Comparison of ENCODE assay signal across 20 cellular contexts in genomic region chr4:139525414-139525813, GRCh38. TPM values are rescaled to one million over a fixed set of nuclear protein-coding genes. Genes with fewer than 3 reads are reported as not detected.
DNase-seq lines count a peak whose midpoint lies in the region; ATAC-seq and TF ChIP-seq lines count a peak whose summit lies in the region.
"Had no signal": no experiment of that assay in that cellular context is flagged by ENCODE, and none has a peak within 500 bp of the region (broad histone marks: within the 10 kb centered on the region; RNA-seq: fewer than 3 reads in every experiment).

No MANE protein-coding gene starts in this region.

- peak overlapping the region; percentile 42 to 76 (median 60) for H3K4me3 Mint-ChIP-seq in immature natural killer cell
- H3K4me3 Mint-ChIP-seq: activated T-helper 17 cell treated with anti-CD3 and anti-CD28 coated beads, Interleukin-2, amount 50 U/mL, for 72 hours; naive B cell; WTC11 had no signal

- H3K27me3 Mint-ChIP-seq in immature natural killer cell (ENCODE audit: low read depth in 3 of 3) = peaks cover 0 to 1% (median 0%) of the 10 kb centered on the region in 3 donors
- H3K27me3 Mint-ChIP-seq: activated T-helper 17 cell treated with anti-CD3 and anti-CD28 coated beads, Interleukin-2, amount 50 U/mL, for 72 hours; naive B cell; progenitor cell of endocrine pancreas had no signal

- H3K9me3 Mint-ChIP-seq in immature natural killer cell = no peaks in the 10 kb centered on the region
- H3K9me3 Mint-ChIP-seq: activated T-helper 17 cell treated with anti-CD3 and anti-CD28 coated beads, Interleukin-2, amount 50 U/mL, for 72 hours; naive B cell; WTC11 had no signal

- intact Hi-C loops in heart right ventricle (cut with DNase I) = no loop called here

- H3K9me3 ChIP-seq in heart right ventricle = no peaks in the 10 kb centered on the region
- H3K9me3 ChIP-seq in SJCRH30 (replicated peaks) = no peaks in the 10 kb centered on the region
- H3K9me3 ChIP-seq: thoracic aorta had no signal

- H3K4me1 ChIP-seq in heart right ventricle (peaks cover 0 to 34% (median 3%) of the 10 kb centered on the region in 9 donors), SJCRH30 (peaks cover 10% of the 10 kb centered on the region)

- H3K36me3 Mint-ChIP-seq in immature natural killer cell = no peaks in the 10 kb centered on the region

- no peak for TF ChIP-seq CTCF in heart right ventricle (IDR thresholded peaks at IDR 0.05)

- ATAC-seq in GM18498 (IDR thresholded peaks at IDR 0.05; ENCODE audit: unreplicated experiment) = peak; percentile 41
- ATAC-seq in GM21390 (IDR thresholded peaks at IDR 0.05; ENCODE audit: unreplicated experiment) = peak; percentile 29
- peak; percentile 38 for ATAC-seq in HG03342 (IDR thresholded peaks at IDR 0.05; ENCODE audit: unreplicated experiment)
- ATAC-seq in GM19467 (IDR thresholded peaks at IDR 0.05; ENCODE audit: unreplicated experiment) = no peak
- no peak for ATAC-seq in heart right ventricle
- ATAC-seq: activated T-helper 17 cell treated with anti-CD3 and anti-CD28 coated beads, Interleukin-2, amount 50 U/mL, for 72 hours; WTC11 had no signal

- peaks cover 51 to 52% of the 10 kb centered on the region in 2 donors for H3K4me1 Mint-ChIP-seq in immature natural killer cell
- H3K4me1 Mint-ChIP-seq: WTC11 had no signal

- WGBS in heart right ventricle, 2 donors = 43 to 46% methylated on average over 2 of the region's 2 CpGs

- DNase-seq in immature natural killer cell (peak; percentile 13 to 29 (median 27)), heart right ventricle (no peak), SJCRH30 (no peak)
- DNase-seq: central memory CD4-positive, alpha-beta T cell; effector CD4-positive, alpha-beta T cell; GM23248; naive B cell; NCI-H1694 treated with DMSO at 0.1 percent for 48 hours; NCI-H446 treated with DMSO at 0.1 percent for 48 hours; Right ventricle myocardium superior had no signal

- H3K4me3 ChIP-seq in heart right ventricle (no peak overlapping the region), SJCRH30 (no peak overlapping the region)
- H3K4me3 ChIP-seq: GM23248, lung, skin epidermis, thoracic aorta had no signal

- H3K36me3 ChIP-seq in heart right ventricle = peaks cover 0 to 96% (median 45%) of the 10 kb centered on the region in 9 donors
- H3K36me3 ChIP-seq in SJCRH30 = peaks cover 34% of the 10 kb centered on the region

- H3K27me3 ChIP-seq in heart right ventricle = no peaks in the 10 kb centered on the region
- no peaks in the 10 kb centered on the region for H3K27me3 ChIP-seq in SJCRH30

- peak overlapping the region in 5 of 6 donors; percentile 1 to 85 (median 7) for H3K27ac Mint-ChIP-seq in immature natural killer cell
- H3K27ac Mint-ChIP-seq: activated T-helper 17 cell treated with anti-CD3 and anti-CD28 coated beads, Interleukin-2, amount 50 U/mL, for 72 hours; progenitor cell of endocrine pancreas; WTC11 had no signal

- H3K27ac ChIP-seq in heart right ventricle (no peak overlapping the region), SJCRH30 (no peak overlapping the region)
- H3K27ac ChIP-seq: GM23248, thoracic aorta had no signal

RNA-seq across cellular contexts. Expression of gene SETD7, which starts 30.6 kb away (rescaled TPM):
- under 1 TPM in 2 of 3 donors, not detected in 1; 0.10 to 0.39 TPM for polyA plus RNA-seq in immature natural killer cell
- 10 to 100 TPM; 41.0 to 79.2 (median 57.8) TPM for total RNA-seq in heart right ventricle
- polyA plus RNA-seq in heart right ventricle = 10 to 100 TPM; 12.0 to 13.5 TPM
- total RNA-seq in SJCRH30 (2014; rRNA removed; shearing (Covaris generic)) = 26.3 and 26.8 TPM in 2 replicates

Comparison
In these comparisons a context has a peak if more than half of its experiments do, and no peak if none do; other contexts are left out.
1. ATAC-seq: peak in GM18498 (single experiment), GM21390 (single experiment) and HG03342 (single experiment); none in GM19467 (single experiment) and heart right ventricle (0 of 8).
2. DNase-seq: peak in immature natural killer cell (3 of 3); none in heart right ventricle (0 of 2) and SJCRH30 (0 of 2).